In the genomic region with DNA sequence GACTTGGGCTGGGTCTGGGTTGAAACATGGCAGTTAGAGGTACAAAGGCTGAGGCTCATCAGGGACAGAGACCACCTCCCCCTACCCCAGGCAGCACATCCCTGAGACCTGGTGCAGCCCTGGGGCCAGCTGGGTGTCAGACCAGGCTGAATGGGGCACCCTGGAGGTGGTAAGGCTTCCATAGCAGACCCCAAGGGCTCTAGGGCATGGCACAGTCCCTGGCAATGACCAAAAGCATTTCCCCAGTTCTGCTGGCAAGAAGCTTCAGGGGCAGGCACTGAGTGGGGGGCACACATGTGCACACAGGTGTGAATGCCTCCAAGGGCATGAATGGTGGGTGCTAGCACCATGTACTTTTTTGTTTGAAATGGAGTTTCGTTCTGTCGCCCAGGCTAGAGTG, we compare ENCODE assay signal across 24 cellular contexts.
"Had no signal": no experiment of that assay in that cellular context is flagged by ENCODE, and none has a peak within 500 bp of the region (broad histone marks: within the 10 kb centered on the region; RNA-seq: fewer than 3 reads in every experiment).

No MANE protein-coding gene starts in this region.

- ATAC-seq: left colon; left lung; naive thymus-derived CD8-positive, alpha-beta T cell; sciatic nerve; upper lobe of right lung had no signal

- H3K4me3 ChIP-seq: hepatocyte, left lung, lower lobe of right lung, ovary, right atrium auricular region, skin epidermis, suprapubic skin, thoracic aorta, tibial artery, upper lobe of right lung had no signal

- DNase-seq: kidney; left colon; left lung; lower lobe of right lung; mammary epithelial cell; mesenchymal stem cell; naive thymus-derived CD8-positive, alpha-beta T cell; occipital lobe; ovary; stimulated activated CD4-positive, alpha-beta T cell treated with anti-CD3 and anti-CD28 coated beads, Interleukin-12 subunit alpha, Interleukin-12 subunit beta, amount 100 ng/mL, for 4 hours; stimulated activated CD4-positive, alpha-beta T cell treated with anti-CD3 and anti-CD28 coated beads, Interleukin-15, amount 100 ng/mL, for 24 hours; stimulated activated CD4-positive, alpha-beta T cell treated with anti-CD3 and anti-CD28 coated beads, Interleukin-2, amount 100 ng/mL, for 24 hours; stimulated activated CD4-positive, alpha-beta T cell treated with anti-CD3 and anti-CD28 coated beads, Interleukin-4, amount 100 ng/mL, for 1 hour; stimulated activated naive CD4-positive, alpha-beta T cell; tibial artery; trophoblast cell; upper lobe of right lung had no signal

- H3K4me1 ChIP-seq: left lung, lower lobe of right lung, right atrium auricular region, suprapubic skin, tibial artery, upper lobe of right lung had no signal

- H3K27ac ChIP-seq: hepatocyte, left lung, lower lobe of right lung, neutrophil, ovary, right atrium auricular region, skin epidermis, suprapubic skin, thoracic aorta, tibial artery, upper lobe of right lung had no signal

- H3K27me3 ChIP-seq: hepatocyte, left lung, neutrophil, ovary, right atrium auricular region, suprapubic skin, tibial artery, upper lobe of right lung had no signal

- H3K36me3 ChIP-seq: ovary had no signal

- H3K9me3 ChIP-seq: left lung, lower lobe of right lung, neutrophil, ovary, right atrium auricular region, suprapubic skin, thoracic aorta, tibial artery, upper lobe of right lung had no signal
